8 cellular contexts compared by ENCODE assay signal in the genomic region with DNA sequence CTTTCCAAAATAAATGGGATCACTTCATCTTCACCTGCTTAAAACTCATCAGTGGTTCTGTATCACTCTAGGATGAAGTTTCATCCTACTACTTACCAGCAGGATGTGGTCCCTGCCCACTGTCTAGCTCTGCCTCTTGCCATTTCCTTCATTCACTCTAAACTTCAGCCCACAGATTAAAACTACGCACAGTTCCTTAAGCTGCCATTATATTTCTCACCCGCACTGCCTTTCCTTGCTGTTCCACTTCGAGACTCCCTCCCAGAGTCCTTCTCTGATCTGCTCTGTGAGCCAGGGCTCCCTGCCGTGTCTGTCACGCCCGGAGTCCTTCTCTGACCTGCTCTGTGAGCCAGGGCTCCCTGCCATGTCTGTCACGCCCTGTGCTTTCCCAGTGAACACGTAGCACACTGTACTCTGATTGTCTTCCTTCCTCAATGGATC. TPM values are rescaled to one million over a fixed set of nuclear protein-coding genes. Genes with fewer than 3 reads are reported as not detected.
DNase-seq lines count a peak whose midpoint lies in the region; ATAC-seq, FAIRE-seq and TF ChIP-seq lines count a peak whose summit lies in the region.

No MANE protein-coding gene starts in this region.

- H4K8ac ChIP-seq in mesenchymal stem cell (ENCODE audit: low read length): peak overlapping the region; percentile 68

- H2BK120ac ChIP-seq in mesenchymal stem cell (ENCODE audit: low read depth, low read length): peak overlapping the region; percentile 42

- ATAC-seq in HG02571 (IDR thresholded peaks at IDR 0.05; ENCODE audit: unreplicated experiment): no peak

- peak overlapping the region in 1 of 2 experiments; percentile 9 for H3K18ac ChIP-seq in mesenchymal stem cell (ENCODE audit: low read depth in 1 of 2, low read length in 2 of 2)

- H4K91ac ChIP-seq in mesenchymal stem cell (ENCODE audit: low read length): no peak overlapping the region

- no peaks in the 10 kb centered on the region for H3K9me3 ChIP-seq in mesenchymal stem cell (ENCODE audit: control insufficient read depth, low read length)

- H3K4me2 ChIP-seq in mesenchymal stem cell (ENCODE audit: low read length, poor library complexity, severe bottlenecking): no peak overlapping the region

- FAIRE-seq in bronchial epithelial cell (lab: Jason Lieb, UNC): peak; percentile 60

- H2AK5ac ChIP-seq in mesenchymal stem cell (ENCODE audit: low read length, severe bottlenecking): no peak overlapping the region

- peak overlapping the region in 1 of 2 experiments; percentile 45 for H2BK12ac ChIP-seq in mesenchymal stem cell (ENCODE audit: low read length in 2 of 2)

- peaks cover 28% of the 10 kb centered on the region for H3K79me1 ChIP-seq in mesenchymal stem cell (replicated peaks; ENCODE audit: low read length, poor library complexity, severe bottlenecking)

- no peak overlapping the region for H3K4me3 ChIP-seq in bronchial epithelial cell (ENCODE audit: low read depth, low read length)
- H3K4me3 ChIP-seq in mesenchymal stem cell (ENCODE audit: insufficient read depth in 1 of 2, low read depth in 1 of 2, low read length in 2 of 2): no peak overlapping the region

- H3K27me3 ChIP-seq in bronchial epithelial cell (ENCODE audit: control insufficient read depth, insufficient read depth, low read length): no peaks in the 10 kb centered on the region
- H3K27me3 ChIP-seq in mesenchymal stem cell (ENCODE audit: control insufficient read depth in 1 of 2, insufficient read depth in 1 of 2, low read length in 2 of 2): no peaks in the 10 kb centered on the region

- peaks cover 24% of the 10 kb centered on the region for H3K4me1 ChIP-seq in mesenchymal stem cell (ENCODE audit: control insufficient read depth, insufficient read depth, low read depth, low read length)

- peak overlapping the region in 1 of 2 experiments; percentile 60 for H3K4ac ChIP-seq in mesenchymal stem cell (ENCODE audit: low read depth in 1 of 2, low read length in 2 of 2)

- WGBS in mesenchymal stem cell: 84% methylated on average over 8 of the region's 8 CpGs

- H2AFZ ChIP-seq in mesenchymal stem cell (ENCODE audit: low read depth, low read length): no peak overlapping the region

- no peak overlapping the region for H2BK5ac ChIP-seq in mesenchymal stem cell (ENCODE audit: low read depth, low read length, poor library complexity, severe bottlenecking)

- no peak overlapping the region for H3K14ac ChIP-seq in mesenchymal stem cell (ENCODE audit: low read length in 2 of 2)

- peak; percentile 3 for DNase-seq in stimulated activated CD8-positive, alpha-beta memory T cell treated with anti-CD3 and anti-CD28 coated beads, Interleukin-12 subunit alpha, Interleukin-12 subunit beta, amount 100 ng/mL, for 1 hour (ENCODE audit: low read depth)
- DNase-seq in stimulated activated CD8-positive, alpha-beta memory T cell treated with anti-CD3 and anti-CD28 coated beads, Interleukin-4, amount 100 ng/mL, for 48 hours: no peak
- DNase-seq in bronchial epithelial cell (ENCODE audit: low read depth) (no peak), mesenchymal stem cell (no peak), GF-D8 (lab: John Stamatoyannopoulos, UW) (no peak), Ammon's horn (ENCODE audit: low spot score) (no peak)
- no peak for DNase-seq in effector CD8-positive, alpha-beta T cell (lab: John Stamatoyannopoulos, UW)

- H3K27ac ChIP-seq in mesenchymal stem cell (ENCODE audit: low read length, poor library complexity, severe bottlenecking): peak overlapping the region; percentile 1

- H3K36me3 ChIP-seq in bronchial epithelial cell (ENCODE audit: control insufficient read depth, insufficient read depth, low read length): peaks cover 1% of the 10 kb centered on the region
- peaks cover 3 to 10% of the 10 kb centered on the region in 2 experiments for H3K36me3 ChIP-seq in mesenchymal stem cell (ENCODE audit: control insufficient read depth in 1 of 2, insufficient read depth in 2 of 2, low read depth in 1 of 2, low read length in 2 of 2)

- peak overlapping the region; percentile 39 for H3K9ac ChIP-seq in mesenchymal stem cell (ENCODE audit: low read length)

- TF ChIP-seq CTCF in bronchial epithelial cell (IDR thresholded peaks at IDR 0.05; ENCODE audit: insufficient read depth, low read length, severe bottlenecking): no peak

- H2BK15ac ChIP-seq in mesenchymal stem cell (ENCODE audit: low read depth, poor library complexity, severe bottlenecking): peak overlapping the region; percentile 34

- no peak overlapping the region for H3K23ac ChIP-seq in mesenchymal stem cell (ENCODE audit: low read length in 2 of 2)

RNA-seq across cellular contexts. Expression of a gene that starts 52.0 kb away (rescaled TPM):
- total RNA-seq in bronchial epithelial cell: 0.26 and 0.64 TPM in 2 replicates
- polyA plus RNA-seq in mesenchymal stem cell (2013, experiment 1 of 2): 0.41 TPM
- polyA plus RNA-seq in mesenchymal stem cell (2013, experiment 2 of 2): 0.47 TPM
